ENCODE assay signal across 12 cellular contexts in the genomic region with DNA sequence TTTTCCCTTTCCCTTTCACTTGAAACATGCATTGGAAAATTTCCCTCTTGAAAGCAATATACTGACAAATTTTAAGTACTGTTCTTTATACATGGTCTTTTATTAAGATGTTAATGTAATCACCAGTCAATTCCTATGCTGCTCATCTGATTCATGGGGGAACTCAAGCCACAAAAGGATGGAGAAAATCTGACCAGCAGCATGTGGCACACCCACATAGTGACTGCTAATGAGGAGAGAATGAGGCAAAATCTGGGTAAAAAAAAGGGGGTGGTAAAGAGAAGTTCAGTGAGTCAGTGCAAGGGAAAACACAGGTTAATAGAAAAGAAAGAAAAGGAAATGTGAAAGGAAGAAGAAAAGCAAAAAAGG. TPM values are rescaled to one million over a fixed set of nuclear protein-coding genes. Genes with fewer than 3 reads are reported as not detected.
DNase-seq lines count a peak whose midpoint lies in the region; ATAC-seq and TF ChIP-seq lines count a peak whose summit lies in the region.
"Had no signal": no experiment of that assay in that cellular context is flagged by ENCODE, and none has a peak within 500 bp of the region (broad histone marks: within the 10 kb centered on the region; RNA-seq: fewer than 3 reads in every experiment).

No MANE protein-coding gene starts in this region.

- TF ChIP-seq POLR2A in stomach (IDR thresholded peaks at IDR 0.05) = no peak

- TF ChIP-seq CTCF in SK-N-SH (IDR thresholded peaks at IDR 0.05) (no peak), hepatocyte (IDR thresholded peaks at IDR 0.05; ENCODE audit: poor library complexity) (no peak), stomach (IDR thresholded peaks at IDR 0.05) (no peak)

- H3K27ac ChIP-seq in SK-N-SH (ENCODE audit: low read depth in 2 of 2, low read length in 1 of 2) (peak overlapping the region in 1 of 2 experiments; percentile 28; a peak in 2 of 4 replicates), hepatocyte (peak overlapping the region; percentile 80), stomach (peak overlapping the region in 4 of 5 donors; percentile 34 to 79 (median 60))

- TF ChIP-seq RAD21 in SK-N-SH (IDR thresholded peaks at IDR 0.05; ENCODE audit: low read length) = no peak

- ATAC-seq in SK-N-SH treated with all-trans-retinoic acid at 6 μM for 48 hours (no peak; the same call in 2 of the 3 replicates), GM21515 (IDR thresholded peaks at IDR 0.05; ENCODE audit: unreplicated experiment) (no peak)
- ATAC-seq: gastroesophageal sphincter had no signal

- DNase-seq in SK-N-SH (no peak), RPMI7951 (ENCODE audit: low read depth) (peak; percentile 26), hepatocyte (ENCODE audit: low spot score) (no peak), stomach (no peak), SKM-1 (lab: John Stamatoyannopoulos, UW; ENCODE audit: unreplicated experiment) (no peak), NCI-H2227 treated with DMSO at 0.1 percent for 48 hours (lab: John Stamatoyannopoulos, UW) (no peak)
- DNase-seq: 8988T; MG63; stimulated activated naive CD4-positive, alpha-beta T cell treated with Interleukin-2 at 50 U/mL for 16 hours had no signal

- H3K36me3 ChIP-seq in SK-N-SH (replicated peaks in 1 of 2; ENCODE audit: control insufficient read depth in 1 of 2, insufficient read depth in 2 of 2, low read length in 1 of 2) (no peaks in the 10 kb centered on the region), hepatocyte (replicated peaks; ENCODE audit: insufficient read depth, low read depth) (no peaks in the 10 kb centered on the region), stomach (no peaks in the 10 kb centered on the region)
- H3K36me3 ChIP-seq: gastroesophageal sphincter, MG63 had no signal

- intact Hi-C loops in stomach (cut with DNase I; ENCODE audit: low total_unique reads) = no loop called here

- H3K4me1 ChIP-seq in SK-N-SH (ENCODE audit: control insufficient read depth in 1 of 2, insufficient read depth in 2 of 2, low read depth in 1 of 2, low read length in 1 of 2) = peaks cover 0 to 5% of the 10 kb centered on the region in 2 experiments; a peak in 2 of 4 replicates
- peaks cover 28% of the 10 kb centered on the region for H3K4me1 ChIP-seq in hepatocyte (ENCODE audit: insufficient read depth)
- H3K4me1 ChIP-seq in stomach = peaks cover 18 to 52% (median 40%) of the 10 kb centered on the region in 4 donors

- CTCF ChIA-PET in SK-N-SH (lab: Yijun Ruan, JAX) = no interaction called here

- H3K27me3 ChIP-seq in SK-N-SH (ENCODE audit: insufficient read depth) (no peaks in the 10 kb centered on the region), hepatocyte (no peaks in the 10 kb centered on the region), stomach (no peaks in the 10 kb centered on the region)
- H3K27me3 ChIP-seq: gastroesophageal sphincter, MG63 had no signal

- TF ChIP-seq EP300 in SK-N-SH (IDR thresholded peaks at IDR 0.05; ENCODE audit: borderline replicate concordance in 1 of 2, low read depth in 1 of 2, low read length in 1 of 2) = no peak
- TF ChIP-seq EP300 in stomach (IDR thresholded peaks at IDR 0.05) = no peak

- POLR2A ChIA-PET in SK-N-SH (lab: Yijun Ruan, JAX) = no interaction called here

- H4K20me1 ChIP-seq in SK-N-SH (ENCODE audit: insufficient read depth) (0 out of 2 replicates have a peak, but pooled peaks cover 2% of the 10 kb centered on the region), hepatocyte (ENCODE audit: insufficient read depth, poor library complexity, severe bottlenecking) (peaks cover 14% of the 10 kb centered on the region)

- H3K9me2 ChIP-seq in SK-N-SH (no peaks in the 10 kb centered on the region), hepatocyte (replicated peaks; ENCODE audit: insufficient read depth) (no peaks in the 10 kb centered on the region)

- no peaks in the 10 kb centered on the region for H3K9me3 ChIP-seq in SK-N-SH
- no peaks in the 10 kb centered on the region for H3K9me3 ChIP-seq in hepatocyte (ENCODE audit: low read depth)
- H3K9me3 ChIP-seq in stomach = no peaks in the 10 kb centered on the region
- H3K9me3 ChIP-seq: gastroesophageal sphincter, MG63 had no signal

- H3K4me3 ChIP-seq in SK-N-SH (ENCODE audit: low read depth in 2 of 2, low read length in 1 of 2) (no peak overlapping the region), hepatocyte (no peak overlapping the region), stomach (no peak overlapping the region)
- H3K4me3 ChIP-seq: gastroesophageal sphincter, MG63 had no signal

- H3K79me2 ChIP-seq in SK-N-SH (ENCODE audit: insufficient read depth) = peaks cover 17% of the 10 kb centered on the region
- peaks cover 77% of the 10 kb centered on the region for H3K79me2 ChIP-seq in hepatocyte

- H3K4me2 ChIP-seq in SK-N-SH = peak overlapping the region; percentile 29; the same call in 1 of the 2 replicates
- peak overlapping the region; percentile 70 for H3K4me2 ChIP-seq in hepatocyte

- H2AFZ ChIP-seq in SK-N-SH (ENCODE audit: low read depth) (no peak overlapping the region), hepatocyte (no peak overlapping the region)

- H3K9ac ChIP-seq in SK-N-SH = no peak overlapping the region

- H3F3A ChIP-seq in SK-N-SH (replicated peaks; ENCODE audit: insufficient read depth) = peaks cover 9% of the 10 kb centered on the region

TF ChIP-seq in SK-N-SH, 30 proteins besides CTCF, POLR2A, EP300 and RAD21:
- TF ChIP-seq TEAD4 (IDR thresholded peaks at IDR 0.05; ENCODE audit: borderline replicate concordance, insufficient read depth) = no peak
- peak; percentile 2; the same call in 1 of the 2 replicates for TF ChIP-seq TCF12 (IDR thresholded peaks at IDR 0.05)

TF ChIP-seq in SK-N-SH treated with all-trans-retinoic acid at 6 μM for 48 hours, 23 proteins besides CTCF, POLR2A, EP300 and RAD21 (continues in another document):
- TF ChIP-seq CREB5 (CRISPR knock-in tag; IDR thresholded peaks at IDR 0.05; ENCODE audit: low read depth) (no peak), ARNTL (CRISPR knock-in tag; IDR thresholded peaks at IDR 0.05; ENCODE audit: borderline replicate concordance, low read depth) (no peak), ZC3H10 (CRISPR knock-in tag; IDR thresholded peaks at IDR 0.05) (no peak), CSRNP3 (CRISPR knock-in tag; IDR thresholded peaks at IDR 0.05) (no peak)
- TF ChIP-seq, protein P1, sequence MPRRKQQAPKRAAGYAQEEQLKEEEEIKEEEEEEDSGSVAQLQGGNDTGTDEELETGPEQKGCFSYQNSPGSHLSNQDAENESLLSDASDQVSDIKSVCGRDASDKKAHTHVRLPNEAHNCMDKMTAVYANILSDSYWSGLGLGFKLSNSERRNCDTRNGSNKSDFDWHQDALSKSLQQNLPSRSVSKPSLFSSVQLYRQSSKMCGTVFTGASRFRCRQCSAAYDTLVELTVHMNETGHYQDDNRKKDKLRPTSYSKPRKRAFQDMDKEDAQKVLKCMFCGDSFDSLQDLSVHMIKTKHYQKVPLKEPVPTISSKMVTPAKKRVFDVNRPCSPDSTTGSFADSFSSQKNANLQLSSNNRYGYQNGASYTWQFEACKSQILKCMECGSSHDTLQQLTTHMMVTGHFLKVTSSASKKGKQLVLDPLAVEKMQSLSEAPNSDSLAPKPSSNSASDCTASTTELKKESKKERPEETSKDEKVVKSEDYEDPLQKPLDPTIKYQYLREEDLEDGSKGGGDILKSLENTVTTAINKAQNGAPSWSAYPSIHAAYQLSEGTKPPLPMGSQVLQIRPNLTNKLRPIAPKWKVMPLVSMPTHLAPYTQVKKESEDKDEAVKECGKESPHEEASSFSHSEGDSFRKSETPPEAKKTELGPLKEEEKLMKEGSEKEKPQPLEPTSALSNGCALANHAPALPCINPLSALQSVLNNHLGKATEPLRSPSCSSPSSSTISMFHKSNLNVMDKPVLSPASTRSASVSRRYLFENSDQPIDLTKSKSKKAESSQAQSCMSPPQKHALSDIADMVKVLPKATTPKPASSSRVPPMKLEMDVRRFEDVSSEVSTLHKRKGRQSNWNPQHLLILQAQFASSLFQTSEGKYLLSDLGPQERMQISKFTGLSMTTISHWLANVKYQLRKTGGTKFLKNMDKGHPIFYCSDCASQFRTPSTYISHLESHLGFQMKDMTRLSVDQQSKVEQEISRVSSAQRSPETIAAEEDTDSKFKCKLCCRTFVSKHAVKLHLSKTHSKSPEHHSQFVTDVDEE (CRISPR knock-in tag; IDR thresholded peaks at IDR 0.05) = no peak

RNA-seq across cellular contexts. Expression of gene RFFL, which starts 11.3 kb away (rescaled TPM):
- polyA plus RNA-seq in SK-N-SH (2012; rRNA removed) = 10.1 and 12.7 TPM in 2 replicates
- 9.4 and 13.4 TPM in 2 replicates for polyA plus RNA-seq in SK-N-SH (2012; cell fraction: cytosol; rRNA removed)
- polyA plus RNA-seq in SK-N-SH (2012; cell fraction: nucleus; rRNA removed) = 11.3 and 13.1 TPM in 2 replicates
- total RNA-seq in RPMI7951 (2014; rRNA removed; shearing (Covaris generic)) = 12.6 and 21.5 TPM in 2 replicates
- total RNA-seq in hepatocyte = 22.7 and 22.9 TPM in 2 replicates
- 12.9 and 14.0 TPM in 2 replicates for polyA plus RNA-seq in hepatocyte
- total RNA-seq in stomach = 10 to 100 TPM; 10.7 to 31.0 (median 20.4) TPM
- 10 to 100 TPM in 1 of 3 donors, 1 to 10 TPM in 2; 6.2 to 14.5 (median 7.2) TPM for polyA plus RNA-seq in stomach
